ENCODE assay signal across 28 cellular contexts in the genomic region with DNA sequence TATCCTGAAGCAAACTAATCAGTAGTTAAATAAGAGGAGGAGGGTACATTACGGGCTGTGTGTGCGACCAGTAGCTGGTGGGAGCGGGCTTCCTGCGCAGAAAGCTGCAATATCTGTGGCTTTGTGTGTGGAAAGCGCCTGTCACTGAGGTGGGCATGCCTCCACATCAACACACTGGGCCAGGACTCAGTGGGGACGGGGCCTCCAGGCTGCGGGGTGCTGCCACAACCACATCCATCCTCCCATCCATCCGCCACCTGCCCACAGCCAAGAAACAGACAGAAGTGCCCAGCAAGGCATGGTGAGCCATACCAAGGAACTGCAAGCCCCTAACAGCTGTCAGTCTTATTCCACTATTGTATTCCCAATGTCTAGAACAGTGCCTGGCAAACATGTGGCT.
"Had no signal": no experiment of that assay in that cellular context is flagged by ENCODE, and none has a peak within 500 bp of the region (broad histone marks: within the 10 kb centered on the region; RNA-seq: fewer than 3 reads in every experiment).

No MANE protein-coding gene starts in this region.

- H3K36me3 Mint-ChIP-seq: mesothelial cell of epicardium, natural killer cell had no signal

- H3K4me3 ChIP-seq: heart right ventricle, hepatocyte, left ventricle myocardium inferior, lung, pancreas, prostate gland, spleen, tibial nerve, upper lobe of left lung had no signal

- ATAC-seq: heart right ventricle; natural killer cell; pancreas; right cardiac atrium; sciatic nerve; stimulated activated memory B cell treated with anti-CD40 and anti-IgM and Interleukin-4, amounts not matched to agents 10 μg/mL and 1 μg/mL and 100 μg/mL, for 72 hours; stimulated activated naive CD8-positive, alpha-beta T cell treated with anti-CD3 and anti-CD28 coated beads, Interleukin-15, amount 100 ng/mL, for 72 hours had no signal

- H3K4me1 Mint-ChIP-seq: mesothelial cell of epicardium; naive B cell; natural killer cell; nephron progenitor cell; stimulated activated memory B cell treated with anti-CD40 and anti-IgM and Interleukin-4, amounts not matched to agents 10 μg/mL and 1 μg/mL and 100 μg/mL, for 72 hours; stimulated activated naive CD8-positive, alpha-beta T cell treated with anti-CD3 and anti-CD28 coated beads, Interleukin-15, amount 100 ng/mL, for 72 hours had no signal

- H3K9me3 Mint-ChIP-seq: natural killer cell had no signal

- H3K36me3 ChIP-seq: heart right ventricle, left ventricle myocardium inferior, pancreas, prostate gland, spleen, tibial nerve, upper lobe of left lung had no signal

- H3K27ac Mint-ChIP-seq: mesothelial cell of epicardium; natural killer cell; stimulated activated memory B cell treated with anti-CD40 and anti-IgM and Interleukin-4, amounts not matched to agents 10 μg/mL and 1 μg/mL and 100 μg/mL, for 72 hours; stimulated activated naive CD8-positive, alpha-beta T cell treated with anti-CD3 and anti-CD28 coated beads, Interleukin-15, amount 100 ng/mL, for 72 hours had no signal

- H3K4me3 Mint-ChIP-seq: mesothelial cell of epicardium; naive B cell; natural killer cell; nephron progenitor cell; stimulated activated memory B cell treated with anti-CD40 and anti-IgM and Interleukin-4, amounts not matched to agents 10 μg/mL and 1 μg/mL and 100 μg/mL, for 72 hours; stimulated activated naive CD8-positive, alpha-beta T cell treated with anti-CD3 and anti-CD28 coated beads, Interleukin-15, amount 100 ng/mL, for 72 hours had no signal

- DNase-seq: heart right ventricle; islet precursor cell; left ventricle myocardium inferior; mesendoderm; naive B cell; natural killer cell; nephron progenitor cell; nucleus accumbens; retina; right cardiac atrium; small intestine; spleen; stimulated activated CD4-positive, alpha-beta T cell treated with anti-CD3 and anti-CD28 coated beads, Interleukin-1b, Interleukin-23, amount 100 ng/mL, for 48 hours; stimulated activated CD4-positive, alpha-beta T cell treated with anti-CD3 and anti-CD28 coated beads, Interleukin-2, amount 100 ng/mL, for 48 hours; stimulated activated CD4-positive, alpha-beta T cell treated with anti-CD3 and anti-CD28 coated beads, Interleukin-4, amount 100 ng/mL, for 4 hours; stimulated activated CD8-positive, alpha-beta memory T cell treated with anti-CD3 and anti-CD28 coated beads, Interleukin-4, amount 100 ng/mL, for 48 hours; stimulated activated naive CD4-positive, alpha-beta T cell treated with Interleukin-2 at 50 U/mL for 16 hours; stimulated activated naive CD8-positive, alpha-beta T cell treated with anti-CD3 and anti-CD28 coated beads, Interleukin-15, amount 100 ng/mL, for 72 hours; substantia nigra had no signal

- H3K27me3 ChIP-seq: heart right ventricle, hepatocyte, tibial nerve, upper lobe of left lung had no signal

- H3K4me1 ChIP-seq: heart right ventricle, left ventricle myocardium inferior, pancreas, prostate gland, spleen, tibial nerve, upper lobe of left lung had no signal

- H3K27ac ChIP-seq: heart right ventricle, hepatocyte, left ventricle myocardium inferior, pancreas, prostate gland, spleen, tibial nerve, upper lobe of left lung had no signal

- H3K9me3 ChIP-seq: pancreas, prostate gland had no signal
